Comparison of ENCODE assay signal across 10 cellular contexts in genomic region chr10:72423426-72423825, GRCh38.
"Had no signal": no experiment of that assay in that cellular context is flagged by ENCODE, and none has a peak within 500 bp of the region (broad histone marks: within the 10 kb centered on the region; RNA-seq: fewer than 3 reads in every experiment).

No MANE protein-coding gene starts in this region.

- ATAC-seq: GM23338, HCT116 had no signal

- FAIRE-seq: H54 had no signal

- H3K9ac ChIP-seq: GM23248 had no signal

- H3K4me3 ChIP-seq: GM23248, GM23338, HAP-1 had no signal

- H3K9me3 Mint-ChIP-seq: HFFc6 had no signal

- H3K9me3 ChIP-seq: HAP-1 had no signal

- H3K4me2 ChIP-seq: GM23338 had no signal

- H3K27ac ChIP-seq: GM23248 had no signal

- H2AFZ ChIP-seq: GM23248, GM23338 had no signal

- H3K4me3 Mint-ChIP-seq: GM23338, H9, HFFc6 had no signal

- DNase-seq: GM23248, GOT3, H7, H9, HCEC 1CT, HFFc6 had no signal

- H3K27ac Mint-ChIP-seq: GM23338, H9, HFFc6 had no signal

- H3K36me3 ChIP-seq: HAP-1 had no signal
